In genomic region chr5:79990598-79991507, GRCh38 we compare ENCODE assay signal across 8 cellular contexts. TPM values are rescaled to one million over a fixed set of nuclear protein-coding genes. Genes with fewer than 3 reads are reported as not detected.
A peak's percentile ranks its signal among the peaks of the same experiment; 100 is the strongest.
DNase-seq lines count a peak whose midpoint lies in the region; ATAC-seq and TF ChIP-seq lines count a peak whose summit lies in the region.

Gene MTX3 (minus strand): TSS chr5:79991262. CDS start chr5:79991238, 24 bp downstream.

- peak; percentile 84 for ATAC-seq in GM21381 (IDR thresholded peaks at IDR 0.05; ENCODE audit: unreplicated experiment)

- peak; percentile 49 for DNase-seq in COLO829 (ENCODE audit: low spot score)
- DNase-seq in OCI-M2 (lab: John Stamatoyannopoulos, UW; ENCODE audit: unreplicated experiment), result peak; percentile 18
- DNase-seq in activated T-cell treated with anti-CD3 and anti-CD28 coated beads for 48 hours (ENCODE audit: low read depth), result peak; percentile 84
- no peak for DNase-seq in epithelial cell of proximal tubule (ENCODE audit: low read depth)
- peak; percentile 84 for DNase-seq in mucosa of gallbladder (ENCODE audit: low spot score)
- DNase-seq in stimulated activated CD8-positive, alpha-beta memory T cell treated with anti-CD3 and anti-CD28 coated beads, Interleukin-4, amount 100 ng/mL, for 24 hours (ENCODE audit: low read depth), result peak; percentile 86

- H3K27ac ChIP-seq in HUES48 (ENCODE audit: low read depth, low read length), result peak within 1 kb of the TSS; percentile 99

- peaks cover 15% of the 10 kb centered on the region for H3K4me1 ChIP-seq in HUES48 (ENCODE audit: control insufficient read depth, insufficient read depth, low read length)

- no peaks in the 10 kb centered on the region for H3K9me3 ChIP-seq in HUES48 (ENCODE audit: control insufficient read depth, insufficient read depth, low read length)

- peak within 1 kb of the TSS; percentile 96 for H3K9ac ChIP-seq in HUES48 (ENCODE audit: low read depth, low read length)

- H3K4me3 ChIP-seq in HUES48 (ENCODE audit: low read depth, low read length) (peak within 1 kb of the TSS; percentile 99), epithelial cell of proximal tubule (ENCODE audit: low read depth, low read length) (peak within 1 kb of the TSS; percentile 97)

- no peaks in the 10 kb centered on the region for H3K27me3 ChIP-seq in HUES48 (ENCODE audit: control insufficient read depth, insufficient read depth, low read length)

- TF ChIP-seq CTCF in epithelial cell of proximal tubule (conservative IDR thresholded peaks at IDR 0.05; ENCODE audit: low read depth, low read length), result no peak

- peaks cover 34% of the 10 kb centered on the region for H3K36me3 ChIP-seq in HUES48 (ENCODE audit: control insufficient read depth, insufficient read depth, low read length)

RNA-seq across cellular contexts. Expression of gene MTX3, which starts in this region (rescaled TPM):
- total RNA-seq in epithelial cell of proximal tubule (6.2 and 7.3 TPM in 2 replicates), mucosa of gallbladder (17.0 TPM)
